In the genomic region with DNA sequence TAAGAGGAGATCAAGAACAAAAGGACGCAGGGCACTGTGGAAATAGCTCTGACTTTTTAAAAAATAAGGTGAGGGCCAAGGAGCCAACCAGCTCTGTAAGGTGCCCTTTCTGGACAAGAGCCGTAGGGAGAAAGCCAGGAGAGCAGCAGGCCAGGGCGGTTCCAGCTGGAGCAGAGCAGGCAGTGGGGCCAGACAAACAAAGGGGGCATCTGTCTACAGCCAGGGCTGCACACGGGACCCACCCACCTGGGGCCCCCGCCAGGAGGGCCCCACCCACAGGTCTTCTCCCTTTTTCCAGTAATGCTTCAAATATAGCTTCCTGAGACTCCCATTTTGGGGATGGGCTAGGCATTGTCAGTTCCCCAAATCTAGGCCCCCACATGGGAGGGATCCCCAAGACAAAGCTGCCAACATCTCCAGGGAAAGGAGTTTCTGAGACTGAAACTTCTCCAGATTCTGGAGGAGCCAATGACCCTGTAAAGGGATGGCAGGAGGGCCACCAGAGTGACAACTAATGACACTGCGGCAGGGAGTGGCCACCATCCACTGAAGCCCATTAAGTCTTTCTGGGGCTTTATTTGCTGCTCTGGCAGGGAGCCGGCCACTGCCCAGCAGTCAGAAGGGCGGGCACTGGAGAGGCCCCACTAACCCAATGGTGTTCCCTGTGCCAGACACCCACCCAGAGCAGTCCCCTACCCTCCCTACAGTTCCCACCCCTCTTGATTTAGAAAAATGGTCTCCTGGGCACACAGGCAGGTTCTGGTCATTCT, we compare ENCODE assay signal across 9 cellular contexts. TPM values are rescaled to one million over a fixed set of nuclear protein-coding genes. Genes with fewer than 3 reads are reported as not detected.
DNase-seq lines count a peak whose midpoint lies in the region; ATAC-seq, FAIRE-seq and TF ChIP-seq lines count a peak whose summit lies in the region.
"Had no signal": no experiment of that assay in that cellular context is flagged by ENCODE, and none has a peak within 500 bp of the region (broad histone marks: within the 10 kb centered on the region; RNA-seq: fewer than 3 reads in every experiment).

No MANE protein-coding gene starts in this region.

- in situ Hi-C loops in gastrocnemius medialis (cut with MboI; ENCODE audit: low sequenced_read_pairs in 4 of 4) = loop anchor here in 1 of 4 donors (10.0 kb wide), 1 partner anchor 178 kb away; no protein-coding TSS in a partner anchor

- ATAC-seq in gastrocnemius medialis (no peak), GM18870 (IDR thresholded peaks at IDR 0.05; ENCODE audit: unreplicated experiment) (no peak)

- no peak for TF ChIP-seq POLR2A in gastrocnemius medialis (IDR thresholded peaks at IDR 0.05)

- H3K9me3 ChIP-seq in gastrocnemius medialis = no peaks in the 10 kb centered on the region

- H3K36me3 ChIP-seq in H7 (replicated peaks; ENCODE audit: control insufficient read depth, insufficient read depth, low read length) (no peaks in the 10 kb centered on the region; the same call in 1 of the 2 replicates), gastrocnemius medialis (no peaks in the 10 kb centered on the region)

- peak overlapping the region; percentile 62 to 81 (median 71) for H3K27ac ChIP-seq in gastrocnemius medialis

- H3K4me3 ChIP-seq in H7 (ENCODE audit: insufficient read depth, low read depth, low read length) = no peak overlapping the region
- peak overlapping the region; percentile 87 for H3K4me3 ChIP-seq in fibroblast of villous mesenchyme (ENCODE audit: low read depth, low read length)
- peak overlapping the region in 3 of 4 donors; percentile 67 to 73 (median 68) for H3K4me3 ChIP-seq in gastrocnemius medialis

- DNase-seq in H7 (peak; percentile 40), SW480 (ENCODE audit: low spot score) (peak; percentile 56), fibroblast of villous mesenchyme (ENCODE audit: low read depth) (no peak), gastrocnemius medialis (no peak), OCI-M1 (lab: John Stamatoyannopoulos, UW) (no peak), HTR-8/SVneo (ENCODE audit: insufficient read length, low spot score) (no peak)
- DNase-seq in activated CD4-positive, CD25-positive, alpha-beta regulatory T cell treated with anti-CD3 and anti-CD28 coated beads, Interleukin-2, amount 50 U/mL, for 72 hours = no peak
- DNase-seq: activated gamma-delta T cell had no signal

- intact Hi-C loops in gastrocnemius medialis (cut with DNase I; ENCODE audit: low total_unique reads) = loop anchor here (5.0 to 10.0 kb wide), 2 partner anchors 108 to 386 kb away; no protein-coding TSS in a partner anchor

- FAIRE-seq in HTR-8/SVneo (lab: Jason Lieb, UNC) = no peak

- TF ChIP-seq CTCF in fibroblast of villous mesenchyme (IDR thresholded peaks at IDR 0.05; ENCODE audit: insufficient read depth, low read depth, low read length) (no peak), gastrocnemius medialis (IDR thresholded peaks at IDR 0.05 in 4 of 5, conservative IDR thresholded peaks at IDR 0.05 in 1 of 5) (no peak)

- H3K27me3 ChIP-seq in H7 (ENCODE audit: control insufficient read depth, insufficient read depth, low read length) = peaks cover 7% of the 10 kb centered on the region
- no peaks in the 10 kb centered on the region for H3K27me3 ChIP-seq in gastrocnemius medialis

- H3K4me1 ChIP-seq in gastrocnemius medialis = peaks cover 13 to 18% of the 10 kb centered on the region in 2 donors

RNA-seq across cellular contexts. Expression of a gene that starts 1.9 kb away (rescaled TPM):
- total RNA-seq in H7 (2014; rRNA removed; shearing (Covaris generic)) = 27.2 and 34.3 TPM in 2 replicates
- total RNA-seq in fibroblast of villous mesenchyme = 12.2 and 16.0 TPM in 2 replicates
- 10 to 100 TPM in 2 of 4 donors, 1 to 10 TPM in 2; 6.9 to 18.6 (median 11.8) TPM for total RNA-seq in gastrocnemius medialis

RNA-seq across cellular contexts. Expression of a gene that starts 46.6 kb away (rescaled TPM):
- total RNA-seq in H7 (2014; rRNA removed; shearing (Covaris generic)) = 106 and 107 TPM in 2 replicates
- total RNA-seq in fibroblast of villous mesenchyme (24.2 and 25.4 TPM in 2 replicates), gastrocnemius medialis (1 to 10 TPM; 2.7 to 6.3 (median 3.5) TPM)

Comparison
In these comparisons a context has a peak if more than half of its experiments do, and no peak if none do; other contexts are left out.
1. DNase-seq: peak in H7 (single experiment) and SW480 (single experiment); none in fibroblast of villous mesenchyme (single experiment), gastrocnemius medialis (0 of 2), OCI-M1 (single experiment), activated CD4-positive, CD25-positive, alpha-beta regulatory T cell treated with anti-CD3 and anti-CD28 coated beads, Interleukin-2, amount 50 U/mL, for 72 hours (single experiment) and HTR-8/SVneo (single experiment).